In genomic region chr2:62364786-62365185, GRCh38 we compare ENCODE assay signal across 25 cellular contexts.
"Had no signal": no experiment of that assay in that cellular context is flagged by ENCODE, and none has a peak within 500 bp of the region (broad histone marks: within the 10 kb centered on the region; RNA-seq: fewer than 3 reads in every experiment).

No MANE protein-coding gene starts in this region.

- DNase-seq: activated CD4-positive, alpha-beta memory T cell treated with anti-CD3 and anti-CD28 coated beads, Interleukin-2, amount 10 ng/mL, durations not matched to agents 7 days and 5 days; activated CD4-positive, alpha-beta T cell treated with anti-CD3 and anti-CD28 coated beads, Interleukin-2, amount 10 ng/mL, durations not matched to agents 24 days and 14 days; activated CD8-positive, alpha-beta memory T cell treated with anti-CD3 and anti-CD28 coated beads, Interleukin-2, amount 50 U/mL, for 48 hours; activated gamma-delta T cell treated with Interleukin-2 at 50 U/mL for 16 hours; activated naive CD4-positive, alpha-beta T cell treated with anti-CD3 and anti-CD28 coated beads, Interleukin-2, amount 50 U/mL, for 16 hours; activated T-cell treated with anti-CD3 and anti-CD28 coated beads, Interleukin-2, amount 50 U/mL, for 4 hours; amniotic stem cell; brain microvascular endothelial cell; dorsolateral prefrontal cortex; effector memory CD4-positive, alpha-beta T cell; left ventricle myocardium superior; naive B cell; nephron progenitor cell; nucleus accumbens; pancreas; stimulated activated CD4-positive, alpha-beta T cell treated with anti-CD3 and anti-CD28 coated beads, Interleukin-1b, Interleukin-23, amount 100 ng/mL, for 48 hours; stimulated activated naive B cell treated with anti-CD40 and anti-IgM and Interleukin-4, amounts not matched to agents 10 μg/mL and 1 μg/mL and 100 μg/mL, for 72 hours; stomach had no signal

- H3K4me2 ChIP-seq: smooth muscle cell had no signal

- H3K27me3 ChIP-seq: brain microvascular endothelial cell, dorsolateral prefrontal cortex, pancreas, stomach, tibial nerve had no signal

- H3K4me1 ChIP-seq: pancreas, prostate gland, stomach, tibial nerve had no signal

- H3K9me3 ChIP-seq: pancreas, prostate gland had no signal

- H3K4me3 ChIP-seq: coronary artery, dorsolateral prefrontal cortex, pancreas, prostate gland, smooth muscle cell, stomach, tibial nerve had no signal

- H3K27ac ChIP-seq: brain microvascular endothelial cell, coronary artery, dorsolateral prefrontal cortex, pancreas, prostate gland, stomach, tibial nerve, VCaP had no signal

- ATAC-seq: activated CD4-positive, CD25-positive, alpha-beta regulatory T cell treated with anti-CD3 and anti-CD28 coated beads, Interleukin-2, amount 50 U/mL, for 24 hours; activated T-cell treated with anti-CD3 and anti-CD28 coated beads, Interleukin-2, amount 50 U/mL, for 4 hours; activated T-helper 17 cell treated with anti-CD3 and anti-CD28 coated beads, Interleukin-2, amount 50 U/mL, for 72 hours; left ventricle myocardium superior; pancreas; stimulated activated naive B cell treated with anti-CD40 and anti-IgM and Interleukin-4, amounts not matched to agents 10 μg/mL and 1 μg/mL and 100 μg/mL, for 72 hours had no signal

- H3K36me3 ChIP-seq: brain microvascular endothelial cell, pancreas, prostate gland, stomach, tibial nerve had no signal
